Comparison of ENCODE assay signal across 28 cellular contexts in genomic region chr1:153801028-153801625, GRCh38. TPM values are rescaled to one million over a fixed set of nuclear protein-coding genes. Genes with fewer than 3 reads are reported as not detected.
DNase-seq lines count a peak whose midpoint lies in the region; ATAC-seq, FAIRE-seq and TF ChIP-seq lines count a peak whose summit lies in the region.
"Had no signal": no experiment of that assay in that cellular context is flagged by ENCODE, and none has a peak within 500 bp of the region (broad histone marks: within the 10 kb centered on the region; RNA-seq: fewer than 3 reads in every experiment).

No MANE protein-coding gene starts in this region.

- H3K27ac ChIP-seq in endodermal cell (ENCODE audit: low read depth, low read length) (peak overlapping the region; percentile 17), testis (no peak overlapping the region)
- H3K27ac ChIP-seq: cardiac muscle cell, heart left ventricle, KMS-11, parathyroid adenoma, suprapubic skin had no signal

- no peak overlapping the region for H3K4me3 ChIP-seq in endodermal cell (ENCODE audit: low read length)
- H3K4me3 ChIP-seq in testis = no peak overlapping the region
- H3K4me3 ChIP-seq: cardiac muscle cell, dorsolateral prefrontal cortex, heart left ventricle, suprapubic skin had no signal

- no peak for DNase-seq in activated naive CD8-positive, alpha-beta T cell treated with anti-CD3 and anti-CD28 coated beads, Interleukin-2, amount 50 U/mL, for 24 hours
- DNase-seq in activated CD8-positive, alpha-beta T cell treated with anti-CD3 and anti-CD28 coated beads, Interleukin-2, amount 10 ng/mL, durations not matched to agents 7 days and 5 days = no peak
- DNase-seq in endodermal cell = no peak
- peak; percentile 12 for DNase-seq in testis
- no peak for DNase-seq in stimulated activated CD4-positive, alpha-beta T cell treated with anti-CD3 and anti-CD28 coated beads, Interleukin-4, amount 100 ng/mL, for 4 hours
- no peak for DNase-seq in RCC 7860 (ENCODE audit: low spot score)
- DNase-seq: activated CD4-positive, CD25-positive, alpha-beta regulatory T cell; activated CD8-positive, alpha-beta memory T cell treated with anti-CD3 and anti-CD28 coated beads for 24 hours; CD8-positive, alpha-beta T cell; heart left ventricle; left cardiac atrium; mesenchymal stem cell; naive B cell; NCI-H187 treated with DMSO at 0.1 percent for 48 hours; NCI-H2227 treated with DMSO at 0.1 percent for 48 hours; SK-N-SH; T1000 had no signal

- CTCF ChIA-PET in activated CD8-positive, alpha-beta T cell treated with anti-CD3 and anti-CD28 coated beads, Interleukin-2, amount 10 ng/mL, durations not matched to agents 7 days and 5 days (lab: Charles Lee) = interaction anchor here (5.9 kb wide), 1 partner anchor 185 kb away, joined by 32 read pairs; the partner anchor contains the start of gene RAB13

- POLR2A ChIA-PET in activated CD8-positive, alpha-beta T cell treated with anti-CD3 and anti-CD28 coated beads, Interleukin-2, amount 10 ng/mL, durations not matched to agents 7 days and 5 days (lab: Charles Lee) = interaction anchor here (0.7 to 1.0 kb wide), 2 partner anchors 10 to 26 kb away, joined by 3 read pairs; partner anchors contain the start of gene SLC27A3

- peaks cover 2% of the 10 kb centered on the region for H3K36me3 Mint-ChIP-seq in activated naive CD8-positive, alpha-beta T cell
- H3K36me3 Mint-ChIP-seq in activated naive CD8-positive, alpha-beta T cell treated with anti-CD3 and anti-CD28 coated beads, Interleukin-2, amount 50 U/mL, for 24 hours (ENCODE audit: low read depth) = peaks cover 5% of the 10 kb centered on the region
- H3K36me3 Mint-ChIP-seq in activated CD8-positive, alpha-beta T cell treated with anti-CD3 and anti-CD28 coated beads, Interleukin-2, amount 10 ng/mL, durations not matched to agents 7 days and 5 days (ENCODE audit: low read depth) = peaks cover 24% of the 10 kb centered on the region
- H3K36me3 Mint-ChIP-seq in endodermal cell (ENCODE audit: low read depth) = peaks cover 10% of the 10 kb centered on the region
- H3K36me3 Mint-ChIP-seq: naive B cell had no signal

- H3K9ac ChIP-seq in endodermal cell (ENCODE audit: extremely low read depth, low read length, poor library complexity, severe bottlenecking) = no peak overlapping the region
- H3K9ac ChIP-seq: KMS-11, parathyroid adenoma, SK-N-SH had no signal

- H3K27me3 Mint-ChIP-seq in activated naive CD8-positive, alpha-beta T cell = no peaks in the 10 kb centered on the region
- no peaks in the 10 kb centered on the region for H3K27me3 Mint-ChIP-seq in activated naive CD8-positive, alpha-beta T cell treated with anti-CD3 and anti-CD28 coated beads, Interleukin-2, amount 50 U/mL, for 24 hours
- no peaks in the 10 kb centered on the region for H3K27me3 Mint-ChIP-seq in activated CD8-positive, alpha-beta T cell treated with anti-CD3 and anti-CD28 coated beads, Interleukin-2, amount 10 ng/mL, durations not matched to agents 7 days and 5 days (ENCODE audit: low read depth)
- H3K27me3 Mint-ChIP-seq in endodermal cell (ENCODE audit: insufficient read depth) = no peaks in the 10 kb centered on the region
- H3K27me3 Mint-ChIP-seq: naive B cell had no signal

- no peak for FAIRE-seq in RCC 7860 (lab: Jason Lieb, UNC)
- FAIRE-seq: G401.6 had no signal

- TF ChIP-seq CTCF in endodermal cell (conservative IDR thresholded peaks at IDR 0.05) (no peak), testis (IDR thresholded peaks at IDR 0.05) (no peak)

- H3K4me1 ChIP-seq in endodermal cell (ENCODE audit: control insufficient read depth, insufficient read depth, low read length) = no peaks in the 10 kb centered on the region
- no peaks in the 10 kb centered on the region for H3K4me1 ChIP-seq in testis
- H3K4me1 ChIP-seq: parathyroid adenoma had no signal

- H3K9me3 ChIP-seq in endodermal cell (ENCODE audit: control insufficient read depth, low read length) (no peaks in the 10 kb centered on the region), testis (no peaks in the 10 kb centered on the region)
- H3K9me3 ChIP-seq: heart left ventricle, SK-N-SH, suprapubic skin had no signal

- WGBS in endodermal cell (ENCODE audit: insufficient coverage in 1 of 2, insufficient read length in 1 of 2), 2 experiments = 96 to 100% methylated on average over 4 to 6 of the region's 6 CpGs
- WGBS in testis, 2 donors = 90 to 99% methylated on average over 2 to 6 of the region's 6 CpGs

- H3K27me3 ChIP-seq in endodermal cell (ENCODE audit: control insufficient read depth, insufficient read depth, low read length, poor library complexity, severe bottlenecking) (no peaks in the 10 kb centered on the region), testis (no peaks in the 10 kb centered on the region)
- H3K27me3 ChIP-seq: cardiac muscle cell, dorsolateral prefrontal cortex, heart left ventricle, suprapubic skin had no signal

- peaks cover 35% of the 10 kb centered on the region for H3K4me1 Mint-ChIP-seq in activated naive CD8-positive, alpha-beta T cell (ENCODE audit: low read depth)
- H3K4me1 Mint-ChIP-seq in activated naive CD8-positive, alpha-beta T cell treated with anti-CD3 and anti-CD28 coated beads, Interleukin-2, amount 50 U/mL, for 24 hours = peaks cover 33% of the 10 kb centered on the region
- peaks cover 67% of the 10 kb centered on the region for H3K4me1 Mint-ChIP-seq in activated CD8-positive, alpha-beta T cell treated with anti-CD3 and anti-CD28 coated beads, Interleukin-2, amount 10 ng/mL, durations not matched to agents 7 days and 5 days (ENCODE audit: low read depth)
- no peaks in the 10 kb centered on the region for H3K4me1 Mint-ChIP-seq in endodermal cell

- no peak for TF ChIP-seq POLR2A in testis (IDR thresholded peaks at IDR 0.05)

- peaks cover 10% of the 10 kb centered on the region for H3K36me3 ChIP-seq in endodermal cell (ENCODE audit: control insufficient read depth, insufficient read depth, low read length)
- H3K36me3 ChIP-seq in testis (ENCODE audit: low read depth, missing control alignments) = no peaks in the 10 kb centered on the region
- H3K36me3 ChIP-seq: cardiac muscle cell, suprapubic skin had no signal

- no peak overlapping the region for H3K4me3 Mint-ChIP-seq in activated naive CD8-positive, alpha-beta T cell
- H3K4me3 Mint-ChIP-seq in activated naive CD8-positive, alpha-beta T cell treated with anti-CD3 and anti-CD28 coated beads, Interleukin-2, amount 50 U/mL, for 24 hours = no peak overlapping the region
- no peak overlapping the region for H3K4me3 Mint-ChIP-seq in activated CD8-positive, alpha-beta T cell treated with anti-CD3 and anti-CD28 coated beads, Interleukin-2, amount 10 ng/mL, durations not matched to agents 7 days and 5 days
- H3K4me3 Mint-ChIP-seq in endodermal cell = no peak overlapping the region
- H3K4me3 Mint-ChIP-seq: CD8-positive, alpha-beta T cell; naive B cell had no signal

- H3K9me3 Mint-ChIP-seq in activated naive CD8-positive, alpha-beta T cell (ENCODE audit: low read depth) = no peaks in the 10 kb centered on the region
- no peaks in the 10 kb centered on the region for H3K9me3 Mint-ChIP-seq in activated naive CD8-positive, alpha-beta T cell treated with anti-CD3 and anti-CD28 coated beads, Interleukin-2, amount 50 U/mL, for 24 hours
- no peaks in the 10 kb centered on the region for H3K9me3 Mint-ChIP-seq in activated CD8-positive, alpha-beta T cell treated with anti-CD3 and anti-CD28 coated beads, Interleukin-2, amount 10 ng/mL, durations not matched to agents 7 days and 5 days (ENCODE audit: insufficient read depth)
- no peaks in the 10 kb centered on the region for H3K9me3 Mint-ChIP-seq in endodermal cell
- H3K9me3 Mint-ChIP-seq: activated T-helper 2 cell treated with anti-CD3 and anti-CD28 coated beads, Interferon-gamma antibody, Interleukin-2, Interleukin-4, amounts not matched to agents 10 μg/mL and 5 μg/mL and 100 μg/mL, durations not matched to agents 14 hours and 24 hours and 36 hours; CD8-positive, alpha-beta T cell; naive B cell had no signal

- no peak for ATAC-seq in activated naive CD8-positive, alpha-beta T cell treated with anti-CD3 and anti-CD28 coated beads, Interleukin-2, amount 50 U/mL, for 24 hours
- no peak for ATAC-seq in activated CD8-positive, alpha-beta T cell treated with anti-CD3 and anti-CD28 coated beads, Interleukin-2, amount 10 ng/mL, durations not matched to agents 7 days and 5 days
- ATAC-seq in HG03565 (IDR thresholded peaks at IDR 0.05; ENCODE audit: unreplicated experiment) = no peak
- ATAC-seq: CD8-positive, alpha-beta T cell; HCT116; heart left ventricle; left cardiac atrium; sciatic nerve had no signal

- intact Hi-C loops in testis (cut with DNase I; ENCODE audit: low total_unique reads) = no loop called here

- H3K27ac Mint-ChIP-seq in activated naive CD8-positive, alpha-beta T cell = peak overlapping the region; percentile 46
- H3K27ac Mint-ChIP-seq in activated naive CD8-positive, alpha-beta T cell treated with anti-CD3 and anti-CD28 coated beads, Interleukin-2, amount 50 U/mL, for 24 hours = no peak overlapping the region
- H3K27ac Mint-ChIP-seq in activated CD8-positive, alpha-beta T cell treated with anti-CD3 and anti-CD28 coated beads, Interleukin-2, amount 10 ng/mL, durations not matched to agents 7 days and 5 days = peak overlapping the region; percentile 80
- peak overlapping the region; percentile 48 for H3K27ac Mint-ChIP-seq in endodermal cell

RNA-seq across cellular contexts. Expression of gene SLC27A3, which starts 25.9 kb away (rescaled TPM):
- total RNA-seq in activated CD8-positive, alpha-beta T cell treated with anti-CD3 and anti-CD28 coated beads, Interleukin-2, amount 10 ng/mL, durations not matched to agents 7 days and 5 days = 10 to 100 TPM; 41.1 to 50.1 TPM
- total RNA-seq in endodermal cell (10 to 100 TPM; 60.6 to 64.5 TPM), testis (10 to 100 TPM; 38.5 to 54.9 TPM)
- polyA plus RNA-seq in endodermal cell (2013, experiment 1 of 2) = 18.9 TPM
- 18.1 TPM for polyA plus RNA-seq in endodermal cell (2013, experiment 2 of 2)
- 83.3 TPM for polyA plus RNA-seq in testis (ENCODE audit: insufficient read depth, low read depth, low replicate concordance)
